In the genomic region with DNA sequence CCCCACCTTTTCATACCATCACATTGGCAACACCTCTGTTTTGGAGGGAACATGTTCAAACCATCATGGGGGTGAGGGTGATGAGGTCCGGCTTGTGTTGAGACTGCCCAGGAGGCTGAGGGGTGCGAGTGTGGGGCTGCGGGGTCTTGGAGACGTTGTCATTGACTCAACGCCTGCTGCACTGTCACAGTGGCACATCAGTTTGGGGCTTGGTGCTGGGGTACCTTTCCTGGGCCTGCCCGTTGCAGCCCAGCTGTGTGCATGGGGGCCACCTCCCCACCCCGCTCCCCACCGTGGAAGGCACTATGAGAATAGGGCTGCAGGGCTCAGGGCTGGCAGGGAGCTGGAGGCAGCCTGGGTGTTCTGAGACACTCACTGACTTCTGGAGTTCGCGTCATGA, we compare ENCODE assay signal across 18 cellular contexts. TPM values are rescaled to one million over a fixed set of nuclear protein-coding genes. Genes with fewer than 3 reads are reported as not detected.
DNase-seq lines count a peak whose midpoint lies in the region; ATAC-seq and TF ChIP-seq lines count a peak whose summit lies in the region.
"Had no signal": no experiment of that assay in that cellular context is flagged by ENCODE, and none has a peak within 500 bp of the region (broad histone marks: within the 10 kb centered on the region; RNA-seq: fewer than 3 reads in every experiment).

No MANE protein-coding gene starts in this region.

- no CpG with 5 or more reads among the region's 10 CpGs for WGBS in trophoblast cell (ENCODE audit: extremely low coverage, insufficient coverage, insufficient read length)

- H4K91ac ChIP-seq in trophoblast cell (ENCODE audit: low read depth, low read length), result no peak overlapping the region

- H2BK120ac ChIP-seq in trophoblast cell (ENCODE audit: insufficient read depth, low read length, poor library complexity), result no peak overlapping the region

- H3K4me2 ChIP-seq in trophoblast cell (ENCODE audit: low read length), result no peak overlapping the region

- H3K36me3 ChIP-seq in breast epithelium, result no peaks in the 10 kb centered on the region
- no peaks in the 10 kb centered on the region for H3K36me3 ChIP-seq in lower lobe of right lung
- H3K36me3 ChIP-seq in trophoblast cell (ENCODE audit: control insufficient read depth in 1 of 2, insufficient read depth in 2 of 2, low read length in 2 of 2), result peaks cover 0 to 2% of the 10 kb centered on the region in 2 experiments
- no peaks in the 10 kb centered on the region for H3K36me3 ChIP-seq in uterus
- H3K36me3 ChIP-seq in mucosa of descending colon (ENCODE audit: low read depth), result no peaks in the 10 kb centered on the region

- TF ChIP-seq CTCF in breast epithelium (IDR thresholded peaks at IDR 0.05) (no peak), MCF 10A (IDR thresholded peaks at IDR 0.05; ENCODE audit: unreplicated experiment) (no peak), lower lobe of right lung (IDR thresholded peaks at IDR 0.05) (no peak), uterus (IDR thresholded peaks at IDR 0.05) (no peak), mucosa of descending colon (IDR thresholded peaks at IDR 0.05) (no peak)

- CTCF ChIA-PET in MCF 10A (lab: Yijun Ruan, JAX), result interaction anchor here (0.7 kb wide), 1 partner anchor 16 kb away, joined by 3 read pairs; no protein-coding TSS in a partner anchor

- no peak overlapping the region for H3K4me3 Mint-ChIP-seq in MCF 10A (ENCODE audit: unreplicated experiment)

- peaks cover 4% of the 10 kb centered on the region for H3K79me2 ChIP-seq in trophoblast cell (ENCODE audit: control insufficient read depth, insufficient read depth, low read length, poor library complexity)

- H3K4me1 ChIP-seq in breast epithelium (no peaks in the 10 kb centered on the region), lower lobe of right lung (peaks cover 66% of the 10 kb centered on the region), trophoblast cell (ENCODE audit: control insufficient read depth in 1 of 2, insufficient read depth in 2 of 2, low read length in 2 of 2) (peaks cover 29 to 30% of the 10 kb centered on the region in 2 experiments), uterus (peaks cover 4 to 12% of the 10 kb centered on the region in 2 donors), mucosa of descending colon (ENCODE audit: low read depth) (no peaks in the 10 kb centered on the region)

- H3K4me3 ChIP-seq in breast epithelium, result peak overlapping the region; percentile 52 to 70 (median 62)
- H3K4me3 ChIP-seq in lower lobe of right lung, result peak overlapping the region; percentile 52
- H3K4me3 ChIP-seq in trophoblast cell (ENCODE audit: low read depth, low read length), result no peak overlapping the region
- H3K4me3 ChIP-seq in uterus, result no peak overlapping the region
- H3K4me3 ChIP-seq in mucosa of descending colon, result no peak overlapping the region

- H3K79me1 ChIP-seq in trophoblast cell (ENCODE audit: low read length), result peaks cover 15% of the 10 kb centered on the region

- no peak overlapping the region for H3K9ac ChIP-seq in trophoblast cell (ENCODE audit: low read length)

- BruUV-seq in MCF 10A (replicated peaks; lab: Mats Ljungman, UMichigan), result no TSS peak

- H3K27ac ChIP-seq in breast epithelium (peak overlapping the region in 1 of 2 donors; percentile 71), lower lobe of right lung (no peak overlapping the region), trophoblast cell (ENCODE audit: low read depth, low read length) (no peak overlapping the region), uterus (peak overlapping the region; percentile 73 to 78)
- H3K27ac ChIP-seq: 22Rv1 had no signal

- no peak overlapping the region for H4K12ac ChIP-seq in trophoblast cell (ENCODE audit: low read depth, low read length)

- H3K9me3 ChIP-seq in breast epithelium (no peaks in the 10 kb centered on the region), lower lobe of right lung (no peaks in the 10 kb centered on the region), trophoblast cell (ENCODE audit: insufficient read depth, low read depth, low read length) (peaks cover 5% of the 10 kb centered on the region), uterus (no peaks in the 10 kb centered on the region), mucosa of descending colon (no peaks in the 10 kb centered on the region)

- no peak overlapping the region for H3K27ac Mint-ChIP-seq in MCF 10A (ENCODE audit: low read depth, unreplicated experiment)

- ATAC-seq in lower lobe of right lung (no peak), mucosa of descending colon (no peak)

- POLR2A ChIA-PET in MCF 10A (lab: Yijun Ruan, JAX), result no interaction called here

- no peak overlapping the region for H2BK5ac ChIP-seq in trophoblast cell (ENCODE audit: low read depth, low read length, poor library complexity)

- H3K36me3 Mint-ChIP-seq in MCF 10A (ENCODE audit: insufficient read depth, unreplicated experiment), result no peaks in the 10 kb centered on the region

- H3K4ac ChIP-seq in trophoblast cell (ENCODE audit: low read depth, low read length), result no peak overlapping the region

- H3K14ac ChIP-seq in trophoblast cell (ENCODE audit: low read length), result peak overlapping the region; percentile 13

- DNase-seq in breast epithelium (ENCODE audit: low spot score in 2 of 2) (no peak), MCF 10A (ENCODE audit: unreplicated experiment) (no peak), lower lobe of right lung (no peak), trophoblast cell (no peak), uterus (no peak), NCI-H82 (lab: John Stamatoyannopoulos, UW) (no peak), mucosa of descending colon (no peak), medulla oblongata (ENCODE audit: extremely low spot score) (no peak)
- DNase-seq: H7, IMR-90, Kasumi-1, NCI-H1417 treated with DMSO at 0.1 percent for 48 hours, NCI-H2029, NCI-H2171 treated with DMSO at 0.1 percent for 48 hours, NCI-H510A treated with DMSO at 0.1 percent for 48 hours, SIG-M5 had no signal

- no peak overlapping the region for H2BK12ac ChIP-seq in trophoblast cell (ENCODE audit: low read length)

- intact Hi-C loops in breast epithelium (cut with DNase I; ENCODE audit: low total_unique reads) (no loop called here), MCF 10A (cut with micrococcal nuclease) (no loop called here), lower lobe of right lung (cut with DNase I) (no loop called here), uterus (cut with DNase I; ENCODE audit: low total_unique reads) (loop anchor here (10.0 kb wide), 1 partner anchor 133 kb away; no protein-coding TSS in a partner anchor), mucosa of descending colon (cut with DNase I, micrococcal nuclease) (no loop called here)

- no peak overlapping the region for H4K8ac ChIP-seq in trophoblast cell (ENCODE audit: low read depth, low read length)

- no peaks in the 10 kb centered on the region for H3K9me3 Mint-ChIP-seq in MCF 10A (ENCODE audit: unreplicated experiment)

- H3K4me1 Mint-ChIP-seq in MCF 10A (ENCODE audit: insufficient read depth, unreplicated experiment), result peaks cover 6% of the 10 kb centered on the region

- TF ChIP-seq POLR2A in breast epithelium (IDR thresholded peaks at IDR 0.05) (no peak), uterus (IDR thresholded peaks at IDR 0.05) (no peak)

- peak overlapping the region; percentile 32 for H2AK5ac ChIP-seq in trophoblast cell (ENCODE audit: low read length)

- H3K23ac ChIP-seq in trophoblast cell (ENCODE audit: low read length), result no peak overlapping the region

- no peak overlapping the region for H2AFZ ChIP-seq in trophoblast cell (ENCODE audit: insufficient read depth, low read length, poor library complexity)

- H3K18ac ChIP-seq in trophoblast cell (ENCODE audit: low read length), result no peak overlapping the region

- H3K27me3 Mint-ChIP-seq in MCF 10A (ENCODE audit: insufficient read depth, unreplicated experiment), result peaks cover 19% of the 10 kb centered on the region

- H3K27me3 ChIP-seq in breast epithelium (peaks cover 0 to 12% of the 10 kb centered on the region in 2 donors), lower lobe of right lung (ENCODE audit: low read depth) (peaks cover 24% of the 10 kb centered on the region), trophoblast cell (ENCODE audit: insufficient read depth, low read length) (peaks cover 3% of the 10 kb centered on the region), uterus (no peaks in the 10 kb centered on the region)

RNA-seq across cellular contexts. Expression of a gene that starts 2.3 kb away (rescaled TPM):
- total RNA-seq in breast epithelium (10 to 100 TPM in 2 of 3 donors, 1 to 10 TPM in 1; 8.5 to 53.9 (median 19.7) TPM), MCF 10A (2022) (not detected in 2 replicates), lower lobe of right lung (15.5 TPM), uterus (10 to 100 TPM; 22.8 to 65.3 (median 29.5) TPM), mucosa of descending colon (10 to 100 TPM in 1 of 3 donors, 1 to 10 TPM in 2; 2.5 to 18.5 (median 4.2) TPM)
- polyA plus RNA-seq in trophoblast cell (2013), result 31.1 and 33.0 TPM in 2 replicates
- total RNA-seq: HT-29 had no signal

Comparison
In these comparisons a context has a peak if more than half of its experiments do, and no peak if none do; other contexts are left out.
1. H3K27ac ChIP-seq: peak in uterus (2 of 2); none in lower lobe of right lung (single experiment) and trophoblast cell (single experiment).
2. H3K4me3 ChIP-seq: peak in breast epithelium (3 of 3) and lower lobe of right lung (single experiment); none in trophoblast cell (single experiment), uterus (0 of 2) and mucosa of descending colon (single experiment).